Comparison of ENCODE assay signal across 1 cellular context in genomic region chr14:99626041-99626648, GRCh38.
TF ChIP-seq lines count a peak whose summit lies in the region.

No MANE protein-coding gene starts in this region.

TF ChIP-seq in H1, 55 proteins besides CTCF, POLR2A, EP300 and RAD21:
- no peak for TF ChIP-seq SP4 (IDR thresholded peaks at IDR 0.05; ENCODE audit: low read length)
- no peak for TF ChIP-seq RNF2 (IDR thresholded peaks at IDR 0.05; ENCODE audit: borderline replicate concordance, low read depth, low read length, missing control alignments, poor library complexity, severe bottlenecking)
- TF ChIP-seq NANOG (IDR thresholded peaks at IDR 0.05; ENCODE audit: insufficient read depth, low read depth, low read length, poor library complexity, severe bottlenecking): no peak
- no peak for TF ChIP-seq HDAC2 (IDR thresholded peaks at IDR 0.05; ENCODE audit: borderline replicate concordance in 1 of 2, low read depth in 2 of 2, low read length in 2 of 2)
- TF ChIP-seq SRF (IDR thresholded peaks at IDR 0.05; ENCODE audit: low read depth, low read length): no peak
- TF ChIP-seq MAX (IDR thresholded peaks at IDR 0.05): no peak
- no peak for TF ChIP-seq CTBP2 (IDR thresholded peaks at IDR 0.05; ENCODE audit: borderline replicate concordance, insufficient read depth, insufficient read length, low read length)
- no peak for TF ChIP-seq TEAD4 (IDR thresholded peaks at IDR 0.05; ENCODE audit: low read depth, low read length)
- no peak for TF ChIP-seq NRF1 (IDR thresholded peaks at IDR 0.05; ENCODE audit: low read depth, low read length)
- TF ChIP-seq POU5F1 (IDR thresholded peaks at IDR 0.05; ENCODE audit: low read depth, low read length): no peak
- no peak for TF ChIP-seq EGR1 (IDR thresholded peaks at IDR 0.05; ENCODE audit: borderline replicate concordance, low read depth, low read length)
- no peak for TF ChIP-seq RFX5 (IDR thresholded peaks at IDR 0.05; ENCODE audit: borderline replicate concordance, low read depth, low read length)
- TF ChIP-seq BRCA1 (IDR thresholded peaks at IDR 0.05; ENCODE audit: low read depth, low read length): no peak
- TF ChIP-seq RBBP5 (IDR thresholded peaks at IDR 0.05; ENCODE audit: borderline replicate concordance, low read depth, low read length): no peak
- no peak for TF ChIP-seq YY1 (IDR thresholded peaks at IDR 0.05; ENCODE audit: low read depth, low read length)
- no peak for TF ChIP-seq ZNF274 (IDR thresholded peaks at IDR 0.05; ENCODE audit: borderline replicate concordance, extremely low read depth, low read length)
TF ChIP-seq in H1: peak in this region for 0.
